12 cellular contexts compared by ENCODE assay signal in the genomic region with DNA sequence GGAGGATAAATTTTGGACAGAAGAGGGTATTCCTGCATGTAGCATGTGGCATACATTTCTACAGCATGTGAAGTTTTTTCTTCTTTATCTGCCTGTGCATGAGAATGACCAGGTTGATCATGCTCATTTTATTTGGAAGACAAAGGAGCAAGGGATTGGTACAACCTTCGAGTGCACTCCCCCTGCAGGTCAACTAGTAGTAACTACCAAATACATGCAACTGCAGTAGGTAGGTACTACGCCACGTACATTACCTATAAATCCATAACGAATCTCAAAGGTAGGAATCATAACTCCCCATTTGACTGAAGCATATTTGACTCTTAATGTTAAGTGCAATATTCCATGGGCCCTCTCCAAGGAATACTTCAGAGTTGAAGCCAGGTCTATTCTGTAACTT.
A peak's percentile ranks its signal among the peaks of the same experiment; 100 is the strongest.
DNase-seq lines count a peak whose midpoint lies in the region; ATAC-seq and TF ChIP-seq lines count a peak whose summit lies in the region.
"Had no signal": no experiment of that assay in that cellular context is flagged by ENCODE, and none has a peak within 500 bp of the region (broad histone marks: within the 10 kb centered on the region; RNA-seq: fewer than 3 reads in every experiment).

No MANE protein-coding gene starts in this region.

- no peaks in the 10 kb centered on the region; the same call in 1 of the 2 replicates for H3K9me2 ChIP-seq in OCI-LY7 (ENCODE audit: insufficient read depth, low read length)

- 93 to 95% methylated on average over 4 of the region's 4 CpGs for WGBS in gastroesophageal sphincter (ENCODE audit: low coverage in 1 of 2), 2 donors

- H3K4me2 ChIP-seq in OCI-LY7 (ENCODE audit: low read length) = no peak overlapping the region

- H3K4me3 ChIP-seq in GM12864 (ENCODE audit: low read depth, low read length) (no peak overlapping the region), OCI-LY7 (ENCODE audit: low read depth, low read length, poor library complexity, severe bottlenecking) (no peak overlapping the region), fibroblast of villous mesenchyme (ENCODE audit: low read depth, low read length) (no peak overlapping the region), gastroesophageal sphincter (no peak overlapping the region)

- H3K9me3 ChIP-seq in OCI-LY7 (ENCODE audit: low read length) = no peaks in the 10 kb centered on the region
- no peaks in the 10 kb centered on the region for H3K9me3 ChIP-seq in gastroesophageal sphincter

- TF ChIP-seq POLR2A in gastroesophageal sphincter (IDR thresholded peaks at IDR 0.05) = no peak

- no peaks in the 10 kb centered on the region for H3K4me1 ChIP-seq in OCI-LY7 (ENCODE audit: insufficient read depth, low read length, poor library complexity, severe bottlenecking)
- no peaks in the 10 kb centered on the region for H3K4me1 ChIP-seq in gastroesophageal sphincter

- no peak for TF ChIP-seq EP300 in gastroesophageal sphincter (IDR thresholded peaks at IDR 0.05)

- H2AFZ ChIP-seq in OCI-LY7 (ENCODE audit: low read length) = no peak overlapping the region

- no peak overlapping the region for H3K27ac ChIP-seq in OCI-LY7 (ENCODE audit: low read depth, low read length, poor library complexity, severe bottlenecking)
- no peak overlapping the region for H3K27ac ChIP-seq in gastroesophageal sphincter

- no peaks in the 10 kb centered on the region for H3K27me3 ChIP-seq in gastroesophageal sphincter

- BruUV-seq in OCI-LY7 (replicated peaks; lab: Mats Ljungman, UMichigan) = no TSS peak

- POLR2A ChIA-PET in OCI-LY7 (lab: Charles Lee) = no interaction called here

- DNase-seq in A172 (ENCODE audit: low spot score) (peak; percentile 7), GM12864 (ENCODE audit: low read depth) (no peak), OCI-LY7 (ENCODE audit: low spot score) (peak; percentile 30), fibroblast of villous mesenchyme (ENCODE audit: low read depth) (no peak), NOMO-1 (lab: John Stamatoyannopoulos, UW; ENCODE audit: unreplicated experiment in 2 of 2) (no peak)
- DNase-seq in effector CD8-positive, alpha-beta T cell (lab: John Stamatoyannopoulos, UW) = no peak
- DNase-seq: activated CD4-positive, alpha-beta T cell treated with anti-CD3 and anti-CD28 coated beads, Interleukin-2, amount 10 ng/mL, durations not matched to agents 24 days and 14 days; activated gamma-delta T cell treated with Interleukin-2 at 50 U/mL for 16 hours; CD4-positive, alpha-beta T cell; NCI-H2029 had no signal

- no peaks in the 10 kb centered on the region for H3K79me2 ChIP-seq in OCI-LY7 (ENCODE audit: insufficient read depth, low read depth, low read length)

- ATAC-seq in gastroesophageal sphincter (no peak), HG03565 (IDR thresholded peaks at IDR 0.05; ENCODE audit: unreplicated experiment) (no peak)

- intact Hi-C loops in OCI-LY7 (cut with micrococcal nuclease; ENCODE audit: unreplicated experiment) = no loop called here

- peak; percentile 32 for TF ChIP-seq CTCF in GM12864 (IDR thresholded peaks at IDR 0.05; ENCODE audit: low read depth, low read length, missing control alignments)
- TF ChIP-seq CTCF in OCI-LY7 (conservative IDR thresholded peaks at IDR 0.05; ENCODE audit: low read length) = peak; percentile 68
- peak; percentile 23 for TF ChIP-seq CTCF in fibroblast of villous mesenchyme (IDR thresholded peaks at IDR 0.05; ENCODE audit: insufficient read depth, low read depth, low read length)
- no peak for TF ChIP-seq CTCF in gastroesophageal sphincter (IDR thresholded peaks at IDR 0.05)

- no peaks in the 10 kb centered on the region for H3K36me3 ChIP-seq in OCI-LY7 (ENCODE audit: insufficient read depth, low read length)
- H3K36me3 ChIP-seq in gastroesophageal sphincter = no peaks in the 10 kb centered on the region

- H4K20me1 ChIP-seq in OCI-LY7 (ENCODE audit: insufficient read depth, low read length) = no peaks in the 10 kb centered on the region

- CTCF ChIA-PET in OCI-LY7 (lab: Charles Lee; ENCODE audit: unreplicated experiment) = no interaction called here

Comparison
In these comparisons a context has a peak if more than half of its experiments do, and no peak if none do; other contexts are left out.
1. DNase-seq: peak in A172 (single experiment) and OCI-LY7 (single experiment); none in GM12864 (single experiment), fibroblast of villous mesenchyme (single experiment), effector CD8-positive, alpha-beta T cell (single experiment) and NOMO-1 (0 of 2).
2. CTCF ChIP-seq: peak in GM12864 (single experiment), OCI-LY7 (single experiment) and fibroblast of villous mesenchyme (single experiment); none in gastroesophageal sphincter (0 of 4).